Comparison of ENCODE assay signal across 28 cellular contexts in genomic region chr3:128040660-128041059, GRCh38.
"Had no signal": no experiment of that assay in that cellular context is flagged by ENCODE, and none has a peak within 500 bp of the region (broad histone marks: within the 10 kb centered on the region; RNA-seq: fewer than 3 reads in every experiment).

No MANE protein-coding gene starts in this region.

- H3K9me3 Mint-ChIP-seq: effector memory CD8-positive, alpha-beta T cell; mesothelial cell of epicardium; nephron; neural progenitor cell; stimulated activated effector memory CD8-positive, alpha-beta T cell treated with anti-CD3 and anti-CD28 coated beads, Interleukin-12 subunit alpha, Interleukin-12 subunit beta, amount 100 ng/mL, for 72 hours had no signal

- H2AFZ ChIP-seq: neural progenitor cell, parathyroid adenoma had no signal

- H3K27ac ChIP-seq: esophagus squamous epithelium, heart right ventricle, left lung, neural progenitor cell, parathyroid adenoma, right atrium auricular region, sigmoid colon, stomach, thyroid gland, vagina had no signal

- H3K79me2 ChIP-seq: parathyroid adenoma had no signal

- H3K4me1 Mint-ChIP-seq: mesothelial cell of epicardium; naive thymus-derived CD4-positive, alpha-beta T cell; nephron; neural progenitor cell; stimulated activated effector memory CD8-positive, alpha-beta T cell treated with anti-CD3 and anti-CD28 coated beads, Interleukin-12 subunit alpha, Interleukin-12 subunit beta, amount 100 ng/mL, for 72 hours had no signal

- FAIRE-seq: endometrium, islet of Langerhans had no signal

- ATAC-seq: effector memory CD8-positive, alpha-beta T cell; heart right ventricle; left cardiac atrium; left lung; mucosa of descending colon; naive thymus-derived CD4-positive, alpha-beta T cell; stimulated activated effector memory CD8-positive, alpha-beta T cell treated with anti-CD3 and anti-CD28 coated beads, Interleukin-12 subunit alpha, Interleukin-12 subunit beta, amount 100 ng/mL, for 72 hours had no signal

- H3K36me3 ChIP-seq: esophagus squamous epithelium, heart right ventricle, left lung, neural progenitor cell, right atrium auricular region, sigmoid colon, stomach, thyroid gland, vagina had no signal

- H3K9ac ChIP-seq: neural progenitor cell, parathyroid adenoma had no signal

- H3K4me2 ChIP-seq: neural progenitor cell had no signal

- H3K9me3 ChIP-seq: esophagus squamous epithelium, heart right ventricle, left lung, mucosa of descending colon, right atrium auricular region, sigmoid colon, stomach, thyroid gland, vagina had no signal

- H3K4me3 Mint-ChIP-seq: effector memory CD8-positive, alpha-beta T cell; mesothelial cell of epicardium; naive thymus-derived CD4-positive, alpha-beta T cell; nephron; neural progenitor cell; stimulated activated effector memory CD8-positive, alpha-beta T cell treated with anti-CD3 and anti-CD28 coated beads, Interleukin-12 subunit alpha, Interleukin-12 subunit beta, amount 100 ng/mL, for 72 hours had no signal

- DNase-seq: effector memory CD8-positive, alpha-beta T cell; erythroblast; esophagus squamous epithelium; foreskin melanocyte; glutamatergic neuron; heart right ventricle; left cardiac atrium; left lung; mesenchymal stem cell; mucosa of descending colon; naive thymus-derived CD4-positive, alpha-beta T cell; sigmoid colon; stimulated activated CD4-positive, alpha-beta T cell treated with anti-CD3 and anti-CD28 coated beads, Interleukin-2, amount 100 ng/mL, for 24 hours; stimulated activated CD4-positive, alpha-beta T cell treated with anti-CD3 and anti-CD28 coated beads, Interleukin-4, amount 100 ng/mL, for 24 hours; stimulated activated naive CD4-positive, alpha-beta T cell treated with Interleukin-2 at 50 U/mL for 16 hours; stomach; thyroid gland; trophoblast cell had no signal

- H3K4me1 ChIP-seq: esophagus squamous epithelium, heart right ventricle, left lung, neural progenitor cell, parathyroid adenoma, right atrium auricular region, sigmoid colon, stomach, thyroid gland, vagina had no signal

- H3K27me3 ChIP-seq: esophagus squamous epithelium, heart right ventricle, left lung, right atrium auricular region, sigmoid colon, thyroid gland, vagina had no signal

- H3K4me3 ChIP-seq: esophagus squamous epithelium, heart right ventricle, left lung, mucosa of descending colon, neural progenitor cell, right atrium auricular region, sigmoid colon, stomach, thyroid gland, vagina had no signal

- H3K36me3 Mint-ChIP-seq: mesothelial cell of epicardium; naive thymus-derived CD4-positive, alpha-beta T cell; neural progenitor cell; stimulated activated effector memory CD8-positive, alpha-beta T cell treated with anti-CD3 and anti-CD28 coated beads, Interleukin-12 subunit alpha, Interleukin-12 subunit beta, amount 100 ng/mL, for 72 hours had no signal

- H3K27ac Mint-ChIP-seq: effector memory CD8-positive, alpha-beta T cell; mesothelial cell of epicardium; naive thymus-derived CD4-positive, alpha-beta T cell; nephron; neural progenitor cell; progenitor cell of endocrine pancreas; stimulated activated effector memory CD8-positive, alpha-beta T cell treated with anti-CD3 and anti-CD28 coated beads, Interleukin-12 subunit alpha, Interleukin-12 subunit beta, amount 100 ng/mL, for 72 hours had no signal
